ENCODE assay signal across 11 cellular contexts in genomic region chr12:6620885-6621274, GRCh38. TPM values are rescaled to one million over a fixed set of nuclear protein-coding genes. Genes with fewer than 3 reads are reported as not detected.
DNase-seq lines count a peak whose midpoint lies in the region; ATAC-seq and TF ChIP-seq lines count a peak whose summit lies in the region.
"Had no signal": no experiment of that assay in that cellular context is flagged by ENCODE, and none has a peak within 500 bp of the region (broad histone marks: within the 10 kb centered on the region; RNA-seq: fewer than 3 reads in every experiment).

No MANE protein-coding gene starts in this region.

- H3K36me3 ChIP-seq in left ventricle myocardium inferior: peaks cover 6% of the 10 kb centered on the region
- H3K36me3 ChIP-seq in adipocyte (ENCODE audit: control insufficient read depth, insufficient read depth, low read length, severe bottlenecking): no peaks in the 10 kb centered on the region
- H3K36me3 ChIP-seq in right lobe of liver: no peaks in the 10 kb centered on the region
- H3K36me3 ChIP-seq: BE2C had no signal

- H3K27ac ChIP-seq in left ventricle myocardium inferior (replicated peaks): no peak overlapping the region
- no peak overlapping the region for H3K27ac ChIP-seq in right lobe of liver

- H3K4me3 ChIP-seq in left ventricle myocardium inferior: peak overlapping the region; percentile 53
- H3K4me3 ChIP-seq in adipocyte (ENCODE audit: low read length): peak overlapping the region; percentile 53
- peak overlapping the region in 1 of 3 donors; percentile 34 for H3K4me3 ChIP-seq in right lobe of liver

- H3K9me3 ChIP-seq in left ventricle myocardium inferior (replicated peaks): no peaks in the 10 kb centered on the region
- H3K9me3 ChIP-seq in adipocyte (ENCODE audit: control insufficient read depth, low read length): no peaks in the 10 kb centered on the region
- H3K9me3 ChIP-seq in right lobe of liver: no peaks in the 10 kb centered on the region
- H3K9me3 ChIP-seq: BE2C had no signal

- WGBS in right lobe of liver (ENCODE audit: insufficient coverage, low coverage, low lambda C conversion rate, missing lambda C conversion rate): 85% methylated on average over 25 of the region's 29 CpGs

- no peaks in the 10 kb centered on the region for H3K27me3 Mint-ChIP-seq in naive thymus-derived CD8-positive, alpha-beta T cell

- TF ChIP-seq POLR2A in right lobe of liver (IDR thresholded peaks at IDR 0.05): no peak

- intact Hi-C loops in left ventricle myocardium inferior (cut with micrococcal nuclease): no loop called here
- intact Hi-C loops in left ventricle myocardium superior (cut with micrococcal nuclease): no loop called here
- intact Hi-C loops in right lobe of liver (cut with DNase I): loop anchor here (10.0 kb wide), 2 partner anchors 74 to 214 kb away; no protein-coding TSS in a partner anchor

- peaks cover 15% of the 10 kb centered on the region for H3K27me3 ChIP-seq in left ventricle myocardium inferior (ENCODE audit: low read depth)
- H3K27me3 ChIP-seq in adipocyte (replicated peaks; ENCODE audit: control insufficient read depth, insufficient read depth, low read length): peaks cover 4% of the 10 kb centered on the region
- H3K27me3 ChIP-seq in right lobe of liver: no peaks in the 10 kb centered on the region
- H3K27me3 ChIP-seq: BE2C had no signal

- H3K4me3 Mint-ChIP-seq in naive thymus-derived CD8-positive, alpha-beta T cell: peak overlapping the region; percentile 33 to 76 (median 58)

- POLR2A ChIA-PET in naive thymus-derived CD8-positive, alpha-beta T cell (lab: Charles Lee): interaction anchor here (0.5 to 4.3 kb wide), 16 partner anchors 7 to 230 kb away, joined by 3 to 32 read pairs (median 5); partner anchors contain the start of genes ACRBP, CDCA3, CHD4 and COPS7A

- H3K9me3 Mint-ChIP-seq in naive thymus-derived CD8-positive, alpha-beta T cell: no peaks in the 10 kb centered on the region

- H3K36me3 Mint-ChIP-seq in naive thymus-derived CD8-positive, alpha-beta T cell: peaks cover 0 to 34% (median 6%) of the 10 kb centered on the region in 3 donors

- peak overlapping the region in 9 of 10 donors; percentile 40 to 94 (median 89) for H3K27ac Mint-ChIP-seq in naive thymus-derived CD8-positive, alpha-beta T cell

- peaks cover 8% of the 10 kb centered on the region for H3K4me1 ChIP-seq in left ventricle myocardium inferior
- no peaks in the 10 kb centered on the region for H3K4me1 ChIP-seq in adipocyte (ENCODE audit: control insufficient read depth, insufficient read depth, low read length)
- H3K4me1 ChIP-seq in right lobe of liver: no peaks in the 10 kb centered on the region
- H3K4me1 ChIP-seq: BE2C had no signal

- H3K9ac ChIP-seq in adipocyte (ENCODE audit: low read length): peak overlapping the region; percentile 39

- peaks cover 19 to 51% (median 41%) of the 10 kb centered on the region in 4 donors for H3K4me1 Mint-ChIP-seq in naive thymus-derived CD8-positive, alpha-beta T cell

- ATAC-seq in left ventricle myocardium superior (no peak), right lobe of liver (no peak), GM21528 (IDR thresholded peaks at IDR 0.05; ENCODE audit: low FRiP score, unreplicated experiment) (no peak)
- no peak for ATAC-seq in naive thymus-derived CD8-positive, alpha-beta T cell

- no peak for TF ChIP-seq CTCF in left ventricle myocardium inferior (IDR thresholded peaks at IDR 0.05; ENCODE audit: borderline replicate concordance)
- TF ChIP-seq CTCF in right lobe of liver (IDR thresholded peaks at IDR 0.05): no peak

- DNase-seq in left ventricle myocardium inferior (no peak), left ventricle myocardium superior (no peak), adipocyte (ENCODE audit: low read depth) (no peak), right lobe of liver (no peak), NOMO-1 treated with DMSO at 0.1 percent for 48 hours (lab: John Stamatoyannopoulos, UW; ENCODE audit: unreplicated experiment) (no peak)
- no peak for DNase-seq in naive thymus-derived CD8-positive, alpha-beta T cell
- no peak for DNase-seq in effector CD4-positive, alpha-beta T cell
- DNase-seq: BE2C, NCI-H1436 treated with DMSO at 0.1 percent for 48 hours, NCI-H524 treated with DMSO at 0.1 percent for 48 hours had no signal

RNA-seq across cellular contexts. Expression of gene CHD4, which starts 13.7 kb away (rescaled TPM):
- total RNA-seq in left ventricle myocardium inferior: 151 TPM
- total RNA-seq in left ventricle myocardium superior: 159 TPM
- 100 to 1,000 TPM; 296 to 308 TPM for total RNA-seq in naive thymus-derived CD8-positive, alpha-beta T cell
- 10 to 100 TPM; 31.4 to 57.3 (median 56.9) TPM for polyA plus RNA-seq in naive thymus-derived CD8-positive, alpha-beta T cell
- 100 to 1,000 TPM in 1 of 6 experiments, 10 to 100 TPM in 5; 66.7 to 102 (median 82.3) TPM for total RNA-seq in right lobe of liver

RNA-seq across cellular contexts. Expression of gene LPAR5, which starts 14.9 kb away (rescaled TPM):
- total RNA-seq in left ventricle myocardium inferior (7.0 TPM), left ventricle myocardium superior (8.6 TPM), right lobe of liver (1 to 10 TPM in 1 of 6 experiments, under 1 TPM in 5; 0.31 to 1.5 (median 0.78) TPM)
- 10 to 100 TPM; 16.6 to 18.9 TPM for total RNA-seq in naive thymus-derived CD8-positive, alpha-beta T cell
- polyA plus RNA-seq in naive thymus-derived CD8-positive, alpha-beta T cell: 10 to 100 TPM in 2 of 3 donors, 1 to 10 TPM in 1; 7.9 to 14.2 (median 12.2) TPM

RNA-seq across cellular contexts. Expression of gene ACRBP, which starts 26.4 kb away (rescaled TPM):
- total RNA-seq in left ventricle myocardium inferior (1.4 TPM), left ventricle myocardium superior (2.2 TPM), right lobe of liver (1 to 10 TPM in 4 of 6 experiments, under 1 TPM in 1, not detected in 1; 0.95 to 3.3 (median 1.7) TPM)
- total RNA-seq in naive thymus-derived CD8-positive, alpha-beta T cell: 10 to 100 TPM; 13.8 to 14.3 TPM
- polyA plus RNA-seq in naive thymus-derived CD8-positive, alpha-beta T cell: under 1 TPM in 2 of 3 donors, not detected in 1; 0.43 to 0.50 TPM

RNA-seq across cellular contexts. Expression of gene ING4, which starts 42.0 kb away (rescaled TPM):
- total RNA-seq in left ventricle myocardium inferior (23.2 TPM), left ventricle myocardium superior (30.1 TPM), right lobe of liver (10 to 100 TPM; 10.6 to 20.0 (median 17.0) TPM)
- total RNA-seq in naive thymus-derived CD8-positive, alpha-beta T cell: 10 to 100 TPM; 81.2 to 90.6 TPM
- polyA plus RNA-seq in naive thymus-derived CD8-positive, alpha-beta T cell: 10 to 100 TPM; 89.5 to 99.6 (median 90.6) TPM

RNA-seq across cellular contexts. Expression of gene NOP2, which starts 52.8 kb away (rescaled TPM):
- total RNA-seq in left ventricle myocardium inferior (15.3 TPM), left ventricle myocardium superior (16.1 TPM), right lobe of liver (10 to 100 TPM; 12.6 to 20.1 (median 18.5) TPM)
- total RNA-seq in naive thymus-derived CD8-positive, alpha-beta T cell: 100 to 1,000 TPM in 1 of 2 experiments, 10 to 100 TPM in 1; 99.2 to 104 TPM
- 10 to 100 TPM; 23.6 to 41.7 (median 24.7) TPM for polyA plus RNA-seq in naive thymus-derived CD8-positive, alpha-beta T cell

Comparison
In these comparisons a context has a peak if more than half of its experiments do, and no peak if none do; other contexts are left out.
1. intact Hi-C loops: an anchor here in right lobe of liver (10.0 kb wide); none called in left ventricle myocardium inferior and left ventricle myocardium superior.